23 cellular contexts compared by ENCODE assay signal in the genomic region with DNA sequence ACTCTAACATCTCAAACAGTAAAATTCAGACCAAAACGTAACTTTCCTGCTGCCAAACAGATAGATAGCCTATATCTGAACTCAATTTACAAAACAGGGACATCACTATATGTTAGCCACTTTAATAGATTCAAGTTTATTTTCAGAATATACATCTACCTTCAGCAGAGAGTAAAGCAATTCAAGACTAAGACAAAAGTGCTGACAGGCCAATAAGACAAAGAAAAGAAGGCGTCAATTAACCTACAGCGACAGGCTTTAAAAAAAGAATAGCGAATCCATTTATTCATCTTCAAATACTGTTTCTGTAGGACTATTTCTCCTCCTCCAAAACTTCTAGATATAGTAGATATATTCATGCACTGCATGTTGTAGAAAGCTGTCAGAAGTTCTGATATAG.
DNase-seq lines count a peak whose midpoint lies in the region; ATAC-seq, FAIRE-seq and TF ChIP-seq lines count a peak whose summit lies in the region.
"Had no signal": no experiment of that assay in that cellular context is flagged by ENCODE, and none has a peak within 500 bp of the region (broad histone marks: within the 10 kb centered on the region; RNA-seq: fewer than 3 reads in every experiment).

No MANE protein-coding gene starts in this region.

- no peak overlapping the region for H2AFZ ChIP-seq in HepG2 (ENCODE audit: low read length)

- TF ChIP-seq RAD21 in HepG2 (CRISPR knock-in tag; IDR thresholded peaks at IDR 0.05) = no peak

- ATAC-seq in HepG2 = no peak
- ATAC-seq in right lobe of liver = no peak
- ATAC-seq: GM12878 had no signal

- no peak for DNase-seq in HepG2 (ENCODE audit: low spot score)
- DNase-seq in right lobe of liver = no peak
- DNase-seq in WERI-Rb-1 = no peak
- DNase-seq in GM19239 (ENCODE audit: insufficient read length, low spot score) = no peak
- DNase-seq in dermis blood vessel endothelial cell = no peak
- DNase-seq: ACHN; BE2C; C1 segment of cervical spinal cord; CD4-positive, alpha-beta memory T cell; CD4-positive, CD25-positive, alpha-beta regulatory T cell; CD8-positive, alpha-beta memory T cell; COR-L47; DMS 273 treated with DMSO at 0.1 percent for 48 hours; DMS153; DMS79; DND-41; EL; GDM1 had no signal

- H3K4me2 ChIP-seq in HepG2 (ENCODE audit: low read depth, low read length) = no peak overlapping the region
- H3K4me2 ChIP-seq: BLaER1 had no signal

- H3K36me3 ChIP-seq in HepG2 (replicated peaks in 1 of 2; ENCODE audit: control insufficient read depth in 1 of 2, insufficient read depth in 2 of 2, low read length in 2 of 2) (no peaks in the 10 kb centered on the region), right lobe of liver (no peaks in the 10 kb centered on the region), WERI-Rb-1 (no peaks in the 10 kb centered on the region; the same call in 1 of the 2 replicates)
- H3K36me3 ChIP-seq: BE2C, BLaER1 had no signal

- H3K9me3 ChIP-seq in HepG2 (ENCODE audit: low read length) (no peaks in the 10 kb centered on the region), right lobe of liver (no peaks in the 10 kb centered on the region), WERI-Rb-1 (ENCODE audit: severe bottlenecking) (peaks cover 6% of the 10 kb centered on the region)
- H3K9me3 ChIP-seq: BE2C, BLaER1 had no signal

- no peak for FAIRE-seq in HepG2 (lab: Jason Lieb, UNC)
- FAIRE-seq in GM19239 (lab: Jason Lieb, UNC) = no peak
- FAIRE-seq: GM12878, GM12892, GM18507 had no signal

- TF ChIP-seq CTCF in HepG2 (CRISPR knock-in tag; IDR thresholded peaks at IDR 0.05) (no peak), right lobe of liver (IDR thresholded peaks at IDR 0.05) (no peak), WERI-Rb-1 (IDR thresholded peaks at IDR 0.05; ENCODE audit: low read depth, low read length) (no peak)

- WGBS in HepG2 (ENCODE audit: low lambda C conversion rate) = 5% methylated on average over 4 of the region's 4 CpGs
- 50% methylated on average over 4 of the region's 4 CpGs for WGBS in right lobe of liver (ENCODE audit: insufficient coverage, low coverage, low lambda C conversion rate, missing lambda C conversion rate)

- no peak overlapping the region for H3K9ac ChIP-seq in HepG2 (ENCODE audit: insufficient read depth, low read depth, low read length)
- H3K9ac ChIP-seq: BLaER1 had no signal

- H3K4me3 ChIP-seq in HepG2 (replicated peaks in 1 of 3; ENCODE audit: insufficient read depth in 1 of 3, low read depth in 2 of 3, low read length in 3 of 3) = no peak overlapping the region
- H3K4me3 ChIP-seq in right lobe of liver = no peak overlapping the region
- H3K4me3 ChIP-seq in WERI-Rb-1 (ENCODE audit: low read depth, low read length) = no peak overlapping the region
- H3K4me3 ChIP-seq: BLaER1, GM12878 had no signal

- TF ChIP-seq POLR2A in HepG2 (IDR thresholded peaks at IDR 0.05; ENCODE audit: insufficient read depth in 1 of 2, low read depth in 2 of 2, low read length in 2 of 2) = no peak
- no peak for TF ChIP-seq POLR2A in right lobe of liver (IDR thresholded peaks at IDR 0.05)

- H3K4me1 ChIP-seq in HepG2 (ENCODE audit: insufficient read depth, low read length) (no peaks in the 10 kb centered on the region), right lobe of liver (no peaks in the 10 kb centered on the region)
- H3K4me1 ChIP-seq: BE2C, BLaER1 had no signal

- no peaks in the 10 kb centered on the region; a peak in 1 of 5 replicates for H3K27me3 ChIP-seq in HepG2 (ENCODE audit: control insufficient read depth in 1 of 2, insufficient read depth in 2 of 2, low read length in 2 of 2)
- H3K27me3 ChIP-seq in right lobe of liver = no peaks in the 10 kb centered on the region
- no peaks in the 10 kb centered on the region for H3K27me3 ChIP-seq in WERI-Rb-1 (ENCODE audit: insufficient read depth, low read depth, severe bottlenecking)
- H3K27me3 ChIP-seq: BE2C, BLaER1 had no signal

- H3K27ac ChIP-seq in HepG2 (ENCODE audit: extremely low read length, insufficient read depth, low read length) (no peak overlapping the region), right lobe of liver (no peak overlapping the region), WERI-Rb-1 (peak overlapping the region; percentile 68)
- H3K27ac ChIP-seq: 22Rv1, BLaER1 had no signal

- in situ Hi-C loops in HepG2 (cut with HindIII; ENCODE audit: extremely low pct_ligation_motif_present, low pct_unique_long_range_greater_than_20kb) = no loop called here

- intact Hi-C loops in HepG2 (cut with micrococcal nuclease; ENCODE audit: unreplicated experiment) (no loop called here), right lobe of liver (cut with DNase I) (no loop called here)

- CTCF ChIA-PET in HepG2 (lab: Yijun Ruan, JAX; ENCODE audit: low intra/inter-chr PET ratio, low total read pairs) = no interaction called here

- POLR2A ChIA-PET in HepG2 (lab: Yijun Ruan, JAX) = no interaction called here

- no TSS peak for BruUV-seq in HepG2 (replicated peaks; lab: Mats Ljungman, UMichigan)

- H3K79me2 ChIP-seq in HepG2 (ENCODE audit: insufficient read depth, low read length) = no peaks in the 10 kb centered on the region

- H4K20me1 ChIP-seq in HepG2 (ENCODE audit: insufficient read depth, low read length) = no peaks in the 10 kb centered on the region
- H4K20me1 ChIP-seq: BLaER1 had no signal

- TF ChIP-seq EP300 in HepG2 (IDR thresholded peaks at IDR 0.05; ENCODE audit: low read depth in 2 of 2, low read length in 2 of 2) = no peak
- no peak for TF ChIP-seq EP300 in HepG2 (CRISPR knock-in tag; IDR thresholded peaks at IDR 0.05; ENCODE audit: borderline replicate concordance)

TF ChIP-seq in HepG2, 621 proteins besides CTCF, POLR2A, EP300 and RAD21:
- TF ChIP-seq RORA (CRISPR knock-in tag; IDR thresholded peaks at IDR 0.05) (no peak), MAFK (conservative IDR thresholded peaks at IDR 0.05 in 1 of 2, IDR thresholded peaks at IDR 0.05 in 1 of 2; ENCODE audit: low read length in 2 of 2) (peak; percentile 68 to 80), GTF2F1 (IDR thresholded peaks at IDR 0.05; ENCODE audit: low read length) (no peak), MAFF (IDR thresholded peaks at IDR 0.05; ENCODE audit: low read depth, low read length) (peak; percentile 75), EZH2 (conservative IDR thresholded peaks at IDR 0.05; ENCODE audit: low read depth, low read length) (no peak), ZNF354B (CRISPR knock-in tag; IDR thresholded peaks at IDR 0.05) (no peak), XBP1 (CRISPR knock-in tag; IDR thresholded peaks at IDR 0.05) (no peak), NAIF1 (CRISPR knock-in tag; IDR thresholded peaks at IDR 0.05; ENCODE audit: borderline replicate concordance) (no peak), DNMT3B (CRISPR knock-in tag; conservative IDR thresholded peaks at IDR 0.05) (no peak), ZNF558 (CRISPR knock-in tag; IDR thresholded peaks at IDR 0.05; ENCODE audit: borderline replicate concordance) (no peak)
